1 cellular context compared by ENCODE assay signal in genomic region chrX:53223068-53223693, GRCh38.
TF ChIP-seq lines count a peak whose summit lies in the region.

No MANE protein-coding gene starts in this region.

TF ChIP-seq in GM23338, 12 proteins besides CTCF, POLR2A, EP300 and RAD21 (continued from another document):
- TF ChIP-seq, protein P1, sequence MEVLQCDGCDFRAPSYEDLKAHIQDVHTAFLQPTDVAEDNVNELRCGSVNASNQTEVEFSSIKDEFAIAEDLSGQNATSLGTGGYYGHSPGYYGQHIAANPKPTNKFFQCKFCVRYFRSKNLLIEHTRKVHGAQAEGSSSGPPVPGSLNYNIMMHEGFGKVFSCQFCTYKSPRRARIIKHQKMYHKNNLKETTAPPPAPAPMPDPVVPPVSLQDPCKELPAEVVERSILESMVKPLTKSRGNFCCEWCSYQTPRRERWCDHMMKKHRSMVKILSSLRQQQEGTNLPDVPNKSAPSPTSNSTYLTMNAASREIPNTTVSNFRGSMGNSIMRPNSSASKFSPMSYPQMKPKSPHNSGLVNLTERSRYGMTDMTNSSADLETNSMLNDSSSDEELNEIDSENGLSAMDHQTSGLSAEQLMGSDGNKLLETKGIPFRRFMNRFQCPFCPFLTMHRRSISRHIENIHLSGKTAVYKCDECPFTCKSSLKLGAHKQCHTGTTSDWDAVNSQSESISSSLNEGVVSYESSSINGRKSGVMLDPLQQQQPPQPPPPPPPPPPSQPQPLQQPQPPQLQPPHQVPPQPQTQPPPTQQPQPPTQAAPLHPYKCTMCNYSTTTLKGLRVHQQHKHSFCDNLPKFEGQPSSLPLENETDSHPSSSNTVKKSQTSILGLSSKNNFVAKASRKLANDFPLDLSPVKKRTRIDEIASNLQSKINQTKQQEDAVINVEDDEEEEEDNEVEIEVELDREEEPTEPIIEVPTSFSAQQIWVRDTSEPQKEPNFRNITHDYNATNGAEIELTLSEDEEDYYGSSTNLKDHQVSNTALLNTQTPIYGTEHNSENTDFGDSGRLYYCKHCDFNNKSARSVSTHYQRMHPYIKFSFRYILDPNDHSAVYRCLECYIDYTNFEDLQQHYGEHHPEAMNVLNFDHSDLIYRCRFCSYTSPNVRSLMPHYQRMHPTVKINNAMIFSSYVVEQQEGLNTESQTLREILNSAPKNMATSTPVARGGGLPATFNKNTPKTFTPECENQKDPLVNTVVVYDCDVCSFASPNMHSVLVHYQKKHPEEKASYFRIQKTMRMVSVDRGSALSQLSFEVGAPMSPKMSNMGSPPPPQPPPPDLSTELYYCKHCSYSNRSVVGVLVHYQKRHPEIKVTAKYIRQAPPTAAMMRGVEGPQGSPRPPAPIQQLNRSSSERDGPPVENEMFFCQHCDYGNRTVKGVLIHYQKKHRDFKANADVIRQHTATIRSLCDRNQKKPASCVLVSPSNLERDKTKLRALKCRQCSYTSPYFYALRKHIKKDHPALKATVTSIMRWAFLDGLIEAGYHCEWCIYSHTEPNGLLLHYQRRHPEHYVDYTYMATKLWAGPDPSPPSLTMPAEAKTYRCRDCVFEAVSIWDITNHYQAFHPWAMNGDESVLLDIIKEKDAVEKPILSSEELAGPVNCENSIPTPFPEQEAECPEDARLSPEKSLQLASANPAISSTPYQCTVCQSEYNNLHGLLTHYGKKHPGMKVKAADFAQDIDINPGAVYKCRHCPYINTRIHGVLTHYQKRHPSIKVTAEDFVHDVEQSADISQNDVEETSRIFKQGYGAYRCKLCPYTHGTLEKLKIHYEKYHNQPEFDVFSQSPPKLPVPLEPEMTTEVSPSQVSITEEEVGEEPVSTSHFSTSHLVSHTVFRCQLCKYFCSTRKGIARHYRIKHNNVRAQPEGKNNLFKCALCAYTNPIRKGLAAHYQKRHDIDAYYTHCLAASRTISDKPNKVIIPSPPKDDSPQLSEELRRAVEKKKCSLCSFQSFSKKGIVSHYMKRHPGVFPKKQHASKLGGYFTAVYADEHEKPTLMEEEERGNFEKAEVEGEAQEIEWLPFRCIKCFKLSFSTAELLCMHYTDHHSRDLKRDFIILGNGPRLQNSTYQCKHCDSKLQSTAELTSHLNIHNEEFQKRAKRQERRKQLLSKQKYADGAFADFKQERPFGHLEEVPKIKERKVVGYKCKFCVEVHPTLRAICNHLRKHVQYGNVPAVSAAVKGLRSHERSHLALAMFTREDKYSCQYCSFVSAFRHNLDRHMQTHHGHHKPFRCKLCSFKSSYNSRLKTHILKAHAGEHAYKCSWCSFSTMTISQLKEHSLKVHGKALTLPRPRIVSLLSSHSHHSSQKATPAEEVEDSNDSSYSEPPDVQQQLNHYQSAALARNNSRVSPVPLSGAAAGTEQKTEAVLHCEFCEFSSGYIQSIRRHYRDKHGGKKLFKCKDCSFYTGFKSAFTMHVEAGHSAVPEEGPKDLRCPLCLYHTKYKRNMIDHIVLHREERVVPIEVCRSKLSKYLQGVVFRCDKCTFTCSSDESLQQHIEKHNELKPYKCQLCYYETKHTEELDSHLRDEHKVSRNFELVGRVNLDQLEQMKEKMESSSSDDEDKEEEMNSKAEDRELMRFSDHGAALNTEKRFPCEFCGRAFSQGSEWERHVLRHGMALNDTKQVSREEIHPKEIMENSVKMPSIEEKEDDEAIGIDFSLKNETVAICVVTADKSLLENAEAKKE (CRISPR knock-in tag; IDR thresholded peaks at IDR 0.05), result no peak
- TF ChIP-seq, protein P2, sequence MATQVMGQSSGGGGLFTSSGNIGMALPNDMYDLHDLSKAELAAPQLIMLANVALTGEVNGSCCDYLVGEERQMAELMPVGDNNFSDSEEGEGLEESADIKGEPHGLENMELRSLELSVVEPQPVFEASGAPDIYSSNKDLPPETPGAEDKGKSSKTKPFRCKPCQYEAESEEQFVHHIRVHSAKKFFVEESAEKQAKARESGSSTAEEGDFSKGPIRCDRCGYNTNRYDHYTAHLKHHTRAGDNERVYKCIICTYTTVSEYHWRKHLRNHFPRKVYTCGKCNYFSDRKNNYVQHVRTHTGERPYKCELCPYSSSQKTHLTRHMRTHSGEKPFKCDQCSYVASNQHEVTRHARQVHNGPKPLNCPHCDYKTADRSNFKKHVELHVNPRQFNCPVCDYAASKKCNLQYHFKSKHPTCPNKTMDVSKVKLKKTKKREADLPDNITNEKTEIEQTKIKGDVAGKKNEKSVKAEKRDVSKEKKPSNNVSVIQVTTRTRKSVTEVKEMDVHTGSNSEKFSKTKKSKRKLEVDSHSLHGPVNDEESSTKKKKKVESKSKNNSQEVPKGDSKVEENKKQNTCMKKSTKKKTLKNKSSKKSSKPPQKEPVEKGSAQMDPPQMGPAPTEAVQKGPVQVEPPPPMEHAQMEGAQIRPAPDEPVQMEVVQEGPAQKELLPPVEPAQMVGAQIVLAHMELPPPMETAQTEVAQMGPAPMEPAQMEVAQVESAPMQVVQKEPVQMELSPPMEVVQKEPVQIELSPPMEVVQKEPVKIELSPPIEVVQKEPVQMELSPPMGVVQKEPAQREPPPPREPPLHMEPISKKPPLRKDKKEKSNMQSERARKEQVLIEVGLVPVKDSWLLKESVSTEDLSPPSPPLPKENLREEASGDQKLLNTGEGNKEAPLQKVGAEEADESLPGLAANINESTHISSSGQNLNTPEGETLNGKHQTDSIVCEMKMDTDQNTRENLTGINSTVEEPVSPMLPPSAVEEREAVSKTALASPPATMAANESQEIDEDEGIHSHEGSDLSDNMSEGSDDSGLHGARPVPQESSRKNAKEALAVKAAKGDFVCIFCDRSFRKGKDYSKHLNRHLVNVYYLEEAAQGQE (IDR thresholded peaks at IDR 0.05; ENCODE audit: unreplicated experiment), result no peak
- TF ChIP-seq ZNF331 (CRISPR knock-in tag; IDR thresholded peaks at IDR 0.05; ENCODE audit: low read depth), result no peak
